Comparison of ENCODE assay signal across 34 cellular contexts in genomic region chr11:118899296-118899688, GRCh38. TPM values are rescaled to one million over a fixed set of nuclear protein-coding genes. Genes with fewer than 3 reads are reported as not detected.
A peak's percentile ranks its signal among the peaks of the same experiment; 100 is the strongest.
DNase-seq lines count a peak whose midpoint lies in the region; ATAC-seq and TF ChIP-seq lines count a peak whose summit lies in the region.
"Had no signal": no experiment of that assay in that cellular context is flagged by ENCODE, and none has a peak within 500 bp of the region (broad histone marks: within the 10 kb centered on the region; RNA-seq: fewer than 3 reads in every experiment).

No MANE protein-coding gene starts in this region.

- peaks cover 70% of the 10 kb centered on the region for H3K36me3 Mint-ChIP-seq in central memory CD8-positive, alpha-beta T cell (ENCODE audit: insufficient read depth)
- peaks cover 0 to 67% (median 7%) of the 10 kb centered on the region in 3 donors for H3K36me3 Mint-ChIP-seq in naive thymus-derived CD8-positive, alpha-beta T cell
- H3K36me3 Mint-ChIP-seq in natural killer cell treated with Interleukin-12 subunit alpha and Interleukin-12 subunit beta and Interleukin-15 and Interleukin-18, amount 100 ng/mL, for 72 hours = no peaks in the 10 kb centered on the region

- CTCF ChIA-PET in A673 (lab: Charles Lee) = no interaction called here

- H3K36me3 ChIP-seq in H7 (replicated peaks; ENCODE audit: control insufficient read depth, insufficient read depth, low read length) (peaks cover 15% of the 10 kb centered on the region), A673 (ENCODE audit: insufficient read depth, low read length, poor library complexity, severe bottlenecking) (peaks cover 53% of the 10 kb centered on the region)
- H3K36me3 ChIP-seq: ovary had no signal

- TF ChIP-seq CTCF in AG09319 (IDR thresholded peaks at IDR 0.05; ENCODE audit: low read depth, low read length) (peak; percentile 1; the same call in 1 of the 2 replicates), A673 (conservative IDR thresholded peaks at IDR 0.05; ENCODE audit: low read depth, low read length) (no peak)

- H3K27ac Mint-ChIP-seq in central memory CD8-positive, alpha-beta T cell (ENCODE audit: low read depth) = no peak overlapping the region
- H3K27ac Mint-ChIP-seq in naive thymus-derived CD8-positive, alpha-beta T cell = peak overlapping the region in 8 of 10 donors; percentile 8 to 93 (median 58)
- no peak overlapping the region for H3K27ac Mint-ChIP-seq in natural killer cell treated with Interleukin-12 subunit alpha and Interleukin-12 subunit beta and Interleukin-15 and Interleukin-18, amount 100 ng/mL, for 72 hours
- H3K27ac Mint-ChIP-seq: nephron had no signal

- H3K27ac ChIP-seq in A673 (ENCODE audit: low read depth, low read length, poor library complexity, severe bottlenecking) = no peak overlapping the region
- H3K27ac ChIP-seq: C4-2B, esophagus squamous epithelium, foreskin keratinocyte, ovary, SJSA1, skin epidermis, suprapubic skin, upper lobe of right lung had no signal

- DNase-seq in AG09319 (ENCODE audit: extremely low read depth, low read depth) = no peak
- peak; percentile 71 for DNase-seq in H7
- DNase-seq in central memory CD8-positive, alpha-beta T cell (ENCODE audit: low spot score in 2 of 2) = no peak
- DNase-seq in naive thymus-derived CD8-positive, alpha-beta T cell = no peak
- no peak for DNase-seq in natural killer cell treated with Interleukin-12 subunit alpha and Interleukin-12 subunit beta and Interleukin-15 and Interleukin-18, amount 100 ng/mL, for 72 hours (ENCODE audit: low spot score)
- DNase-seq in A673 (ENCODE audit: low spot score) = no peak
- DNase-seq in cardiac septum (ENCODE audit: low spot score) = no peak
- DNase-seq: ACHN; activated B cell treated with CpG ODN at 0.5 μM for 24 hours; activated CD4-positive, alpha-beta T cell treated with anti-CD3 and anti-CD28 coated beads, Interleukin-2, amount 10 ng/mL, durations not matched to agents 7 days and 5 days; activated gamma-delta T cell; central memory CD4-positive, alpha-beta T cell; esophagus squamous epithelium; foreskin keratinocyte; Kasumi-1; kidney glomerular epithelial cell; NCI-H146; NCI-H446; NCI-H774; stimulated activated naive CD4-positive, alpha-beta T cell; T-helper 1 cell had no signal

- H3K27me3 Mint-ChIP-seq in central memory CD8-positive, alpha-beta T cell = no peaks in the 10 kb centered on the region
- no peaks in the 10 kb centered on the region for H3K27me3 Mint-ChIP-seq in naive thymus-derived CD8-positive, alpha-beta T cell
- H3K27me3 Mint-ChIP-seq in natural killer cell treated with Interleukin-12 subunit alpha and Interleukin-12 subunit beta and Interleukin-15 and Interleukin-18, amount 100 ng/mL, for 72 hours = no peaks in the 10 kb centered on the region
- H3K27me3 Mint-ChIP-seq: activated B cell treated with CpG ODN at 0.5 μM for 24 hours; activated CD4-positive, alpha-beta T cell treated with anti-CD3 and anti-CD28 coated beads, Interleukin-2, amount 10 ng/mL, durations not matched to agents 7 days and 5 days had no signal

- no peaks in the 10 kb centered on the region for H3K27me3 ChIP-seq in H7 (ENCODE audit: control insufficient read depth, insufficient read depth, low read length)
- no peaks in the 10 kb centered on the region for H3K27me3 ChIP-seq in A673 (replicated peaks; ENCODE audit: insufficient read depth, low read depth, low read length, poor library complexity)
- H3K27me3 ChIP-seq: esophagus squamous epithelium, foreskin keratinocyte, ovary, SJSA1, suprapubic skin, upper lobe of right lung had no signal

- H3K9me3 Mint-ChIP-seq in central memory CD8-positive, alpha-beta T cell = no peaks in the 10 kb centered on the region
- H3K9me3 Mint-ChIP-seq in naive thymus-derived CD8-positive, alpha-beta T cell = peaks cover 0 to 2% (median 0%) of the 10 kb centered on the region in 9 donors
- no peaks in the 10 kb centered on the region for H3K9me3 Mint-ChIP-seq in natural killer cell treated with Interleukin-12 subunit alpha and Interleukin-12 subunit beta and Interleukin-15 and Interleukin-18, amount 100 ng/mL, for 72 hours
- H3K9me3 Mint-ChIP-seq: activated B cell treated with CpG ODN at 0.5 μM for 24 hours; activated CD4-positive, alpha-beta T cell treated with anti-CD3 and anti-CD28 coated beads, Interleukin-2, amount 10 ng/mL, durations not matched to agents 7 days and 5 days; nephron had no signal

- ATAC-seq in central memory CD8-positive, alpha-beta T cell (replicated peaks; ENCODE audit: extremely low read depth, poor library complexity, severe bottlenecking) = no peak
- ATAC-seq in naive thymus-derived CD8-positive, alpha-beta T cell = no peak
- ATAC-seq in natural killer cell treated with Interleukin-12 subunit alpha and Interleukin-12 subunit beta and Interleukin-15 and Interleukin-18, amount 100 ng/mL, for 72 hours = no peak
- ATAC-seq in HG02840 (IDR thresholded peaks at IDR 0.05; ENCODE audit: low FRiP score, unreplicated experiment) = no peak
- ATAC-seq: foreskin keratinocyte, upper lobe of right lung had no signal

- no peaks in the 10 kb centered on the region for H3K9me3 ChIP-seq in A673 (ENCODE audit: low read depth, low read length, poor library complexity, severe bottlenecking)
- H3K9me3 ChIP-seq: esophagus squamous epithelium, ovary, SJSA1, suprapubic skin, upper lobe of right lung had no signal

- H3K4me1 ChIP-seq in A673 (ENCODE audit: insufficient read depth, low read length, poor library complexity, severe bottlenecking) = no peaks in the 10 kb centered on the region
- H3K4me1 ChIP-seq: foreskin keratinocyte, SJSA1, suprapubic skin, upper lobe of right lung had no signal

- BruUV-seq in A673 (replicated peaks; lab: Mats Ljungman, UMichigan) = no TSS peak

- H3K4me3 Mint-ChIP-seq in central memory CD8-positive, alpha-beta T cell = peak overlapping the region; percentile 31
- peak overlapping the region in 1 of 10 donors; percentile 10 for H3K4me3 Mint-ChIP-seq in naive thymus-derived CD8-positive, alpha-beta T cell
- H3K4me3 Mint-ChIP-seq in natural killer cell treated with Interleukin-12 subunit alpha and Interleukin-12 subunit beta and Interleukin-15 and Interleukin-18, amount 100 ng/mL, for 72 hours = no peak overlapping the region
- H3K4me3 Mint-ChIP-seq: activated B cell treated with CpG ODN at 0.5 μM for 24 hours; activated CD4-positive, alpha-beta T cell treated with anti-CD3 and anti-CD28 coated beads, Interleukin-2, amount 10 ng/mL, durations not matched to agents 7 days and 5 days; nephron had no signal

- POLR2A ChIA-PET in naive thymus-derived CD8-positive, alpha-beta T cell (lab: Charles Lee) = interaction anchor here (0.6 to 3.1 kb wide), 5 partner anchors 9 to 207 kb away, joined by 3 to 20 read pairs (median 3); no protein-coding TSS in a partner anchor
- POLR2A ChIA-PET in A673 (lab: Charles Lee; ENCODE audit: low non-redundant PET) = no interaction called here

- intact Hi-C loops in A673 (cut with micrococcal nuclease; ENCODE audit: unreplicated experiment) (no loop called here), cardiac septum (cut with DNase I) (no loop called here)

- H3K4me1 Mint-ChIP-seq in central memory CD8-positive, alpha-beta T cell = peaks cover 58% of the 10 kb centered on the region
- H3K4me1 Mint-ChIP-seq in naive thymus-derived CD8-positive, alpha-beta T cell = peaks cover 32 to 72% (median 57%) of the 10 kb centered on the region in 4 donors
- peaks cover 14 to 21% of the 10 kb centered on the region in 2 donors for H3K4me1 Mint-ChIP-seq in natural killer cell treated with Interleukin-12 subunit alpha and Interleukin-12 subunit beta and Interleukin-15 and Interleukin-18, amount 100 ng/mL, for 72 hours (ENCODE audit: low read depth in 2 of 2)

- H3K4me3 ChIP-seq in H7 (ENCODE audit: insufficient read depth, low read depth, low read length) (no peak overlapping the region), A673 (ENCODE audit: low read depth, low read length, poor library complexity, severe bottlenecking) (no peak overlapping the region)
- H3K4me3 ChIP-seq: esophagus squamous epithelium, lung, ovary, SJSA1, skin epidermis, suprapubic skin, upper lobe of right lung had no signal

RNA-seq across cellular contexts. Expression of gene CXCR5, which starts 15.6 kb away (rescaled TPM):
- 0.04 TPM in 1 of 2 replicates, not detected in the other for total RNA-seq in H7 (2014; rRNA removed; shearing (Covaris generic))
- 1 to 10 TPM; 3.2 to 3.5 TPM for total RNA-seq in naive thymus-derived CD8-positive, alpha-beta T cell
- under 1 TPM; 0.17 to 0.63 (median 0.29) TPM for polyA plus RNA-seq in naive thymus-derived CD8-positive, alpha-beta T cell
- 1 to 10 TPM; 3.1 to 6.3 TPM for total RNA-seq in natural killer cell treated with Interleukin-12 subunit alpha and Interleukin-12 subunit beta and Interleukin-15 and Interleukin-18, amount 100 ng/mL, for 72 hours
- total RNA-seq in A673 (2021) (not detected in 2 replicates), cardiac septum (not detected)
- total RNA-seq: dermis microvascular lymphatic vessel endothelial cell, foreskin keratinocyte, G401, renal cortical epithelial cell, SJSA1, suprapubic skin, upper lobe of right lung had no signal
- polyA plus RNA-seq: foreskin keratinocyte had no signal

RNA-seq across cellular contexts. Expression of gene BCL9L, which starts 26.4 kb away (rescaled TPM):
- 15.8 and 18.5 TPM in 2 replicates for total RNA-seq in H7 (2014; rRNA removed; shearing (Covaris generic))
- total RNA-seq in naive thymus-derived CD8-positive, alpha-beta T cell = 100 to 1,000 TPM; 283 TPM
- 1 to 10 TPM; 3.1 to 8.7 (median 4.3) TPM for polyA plus RNA-seq in naive thymus-derived CD8-positive, alpha-beta T cell
- total RNA-seq in natural killer cell treated with Interleukin-12 subunit alpha and Interleukin-12 subunit beta and Interleukin-15 and Interleukin-18, amount 100 ng/mL, for 72 hours = 10 to 100 TPM; 33.5 to 62.2 TPM
- total RNA-seq in A673 (2021) (49.9 and 64.0 TPM in 2 replicates), cardiac septum (41.4 TPM)

RNA-seq across cellular contexts. Expression of gene UPK2, which starts 56.8 kb away (rescaled TPM):
- total RNA-seq in H7 (2014; rRNA removed; shearing (Covaris generic)) = 0.21 TPM in 1 of 2 replicates, not detected in the other
- total RNA-seq in naive thymus-derived CD8-positive, alpha-beta T cell = under 1 TPM in 1 of 2 experiments, not detected in 1; 0.52 TPM
- under 1 TPM in 1 of 3 donors, not detected in 2; 0.22 TPM for polyA plus RNA-seq in naive thymus-derived CD8-positive, alpha-beta T cell
- total RNA-seq in natural killer cell treated with Interleukin-12 subunit alpha and Interleukin-12 subunit beta and Interleukin-15 and Interleukin-18, amount 100 ng/mL, for 72 hours = 1 to 10 TPM in 1 of 2 donors, under 1 TPM in 1; 0.64 to 1.1 TPM
- total RNA-seq in A673 (2021) (not detected in 2 replicates), cardiac septum (not detected)
- total RNA-seq: activated CD8-positive, alpha-beta memory T cell treated with anti-CD3 and anti-CD28 coated beads for 36 hours; dermis microvascular lymphatic vessel endothelial cell; G401; lung; ovary; SJSA1; suprapubic skin; upper lobe of right lung had no signal

Comparison
In these comparisons a context has a peak if more than half of its experiments do, and no peak if none do; other contexts are left out.
1. H3K27ac Mint-ChIP-seq: peak in naive thymus-derived CD8-positive, alpha-beta T cell (8 of 10); none in central memory CD8-positive, alpha-beta T cell (single experiment) and natural killer cell treated with Interleukin-12 subunit alpha and Interleukin-12 subunit beta and Interleukin-15 and Interleukin-18, amount 100 ng/mL, for 72 hours (0 of 2).